14 cellular contexts compared by ENCODE assay signal in genomic region chr12:52087961-52088820, GRCh38. TPM values are rescaled to one million over a fixed set of nuclear protein-coding genes. Genes with fewer than 3 reads are reported as not detected.
A peak's percentile ranks its signal among the peaks of the same experiment; 100 is the strongest.
DNase-seq lines count a peak whose midpoint lies in the region; ATAC-seq and TF ChIP-seq lines count a peak whose summit lies in the region.
"Had no signal": no experiment of that assay in that cellular context is flagged by ENCODE, and none has a peak within 500 bp of the region (broad histone marks: within the 10 kb centered on the region; RNA-seq: fewer than 3 reads in every experiment).

No MANE protein-coding gene starts in this region.

- DNase-seq in activated naive CD8-positive, alpha-beta T cell treated with anti-CD3 and anti-CD28 coated beads, Interleukin-2, amount 10 ng/mL, durations not matched to agents 7 days and 5 days, result peak; percentile 18
- no peak for DNase-seq in activated naive CD8-positive, alpha-beta T cell treated with anti-CD3 and anti-CD28 coated beads, Interleukin-2, amount 50 U/mL, for 24 hours
- peak; percentile 64 for DNase-seq in SK-N-DZ (ENCODE audit: low spot score)
- DNase-seq in upper lobe of right lung, result peak; percentile 48
- DNase-seq in superior temporal gyrus (ENCODE audit: extremely low spot score), result no peak
- no peak for DNase-seq in activated effector memory CD4-positive, alpha-beta T cell treated with Interleukin-2 at 50 U/mL for 16 hours
- DNase-seq: activated T-cell treated with anti-CD3 and anti-CD28 coated beads, Interleukin-2, amount 50 U/mL, for 4 hours; kidney glomerular epithelial cell; nucleus accumbens; T1000 had no signal

- peaks cover 50% of the 10 kb centered on the region for H3K27me3 Mint-ChIP-seq in activated naive CD8-positive, alpha-beta T cell treated with anti-CD3 and anti-CD28 coated beads, Interleukin-2, amount 10 ng/mL, durations not matched to agents 7 days and 5 days
- H3K27me3 Mint-ChIP-seq in activated naive CD8-positive, alpha-beta T cell treated with anti-CD3 and anti-CD28 coated beads, Interleukin-2, amount 50 U/mL, for 24 hours, result peaks cover 48% of the 10 kb centered on the region

- no peaks in the 10 kb centered on the region for H3K27me3 ChIP-seq in upper lobe of right lung

- no peak for TF ChIP-seq CTCF in upper lobe of right lung (IDR thresholded peaks at IDR 0.05)

- no peaks in the 10 kb centered on the region for H3K9me3 ChIP-seq in upper lobe of right lung

- ATAC-seq in activated naive CD8-positive, alpha-beta T cell treated with anti-CD3 and anti-CD28 coated beads, Interleukin-2, amount 10 ng/mL, durations not matched to agents 7 days and 5 days (ENCODE audit: low read depth), result no peak
- no peak for ATAC-seq in activated naive CD8-positive, alpha-beta T cell treated with anti-CD3 and anti-CD28 coated beads, Interleukin-2, amount 50 U/mL, for 24 hours
- ATAC-seq in HG02798 (IDR thresholded peaks at IDR 0.05; ENCODE audit: poor library complexity, unreplicated experiment) (peak; percentile 75), upper lobe of right lung (no peak), GM18861 (IDR thresholded peaks at IDR 0.05; ENCODE audit: unreplicated experiment) (no peak)
- ATAC-seq: activated T-cell treated with anti-CD3 and anti-CD28 coated beads, Interleukin-2, amount 50 U/mL, for 4 hours; K562 had no signal

- H3K4me3 ChIP-seq in upper lobe of right lung, result no peak overlapping the region
- H3K4me3 ChIP-seq: K562 had no signal

- no peaks in the 10 kb centered on the region for H3K9me3 Mint-ChIP-seq in activated naive CD8-positive, alpha-beta T cell treated with anti-CD3 and anti-CD28 coated beads, Interleukin-2, amount 10 ng/mL, durations not matched to agents 7 days and 5 days
- H3K9me3 Mint-ChIP-seq in activated naive CD8-positive, alpha-beta T cell treated with anti-CD3 and anti-CD28 coated beads, Interleukin-2, amount 50 U/mL, for 24 hours, result no peaks in the 10 kb centered on the region
- H3K9me3 Mint-ChIP-seq: activated T-cell treated with anti-CD3 and anti-CD28 coated beads, Interleukin-2, amount 50 U/mL, for 4 hours had no signal

- no peak overlapping the region for H3K27ac Mint-ChIP-seq in activated naive CD8-positive, alpha-beta T cell treated with anti-CD3 and anti-CD28 coated beads, Interleukin-2, amount 10 ng/mL, durations not matched to agents 7 days and 5 days
- no peak overlapping the region for H3K27ac Mint-ChIP-seq in activated naive CD8-positive, alpha-beta T cell treated with anti-CD3 and anti-CD28 coated beads, Interleukin-2, amount 50 U/mL, for 24 hours

- H3K4me1 ChIP-seq in upper lobe of right lung, result peaks cover 5% of the 10 kb centered on the region

- intact Hi-C loops in upper lobe of right lung (cut with DNase I), result loop anchor here (5.0 kb wide), 1 partner anchor 61 kb away; no protein-coding TSS in a partner anchor

- H3K4me3 Mint-ChIP-seq in activated naive CD8-positive, alpha-beta T cell treated with anti-CD3 and anti-CD28 coated beads, Interleukin-2, amount 10 ng/mL, durations not matched to agents 7 days and 5 days, result no peak overlapping the region
- H3K4me3 Mint-ChIP-seq in activated naive CD8-positive, alpha-beta T cell treated with anti-CD3 and anti-CD28 coated beads, Interleukin-2, amount 50 U/mL, for 24 hours, result no peak overlapping the region
- H3K4me3 Mint-ChIP-seq: activated T-cell treated with anti-CD3 and anti-CD28 coated beads, Interleukin-2, amount 50 U/mL, for 4 hours had no signal

- H3K27ac ChIP-seq in upper lobe of right lung, result no peak overlapping the region

- no peaks in the 10 kb centered on the region for H3K36me3 Mint-ChIP-seq in activated naive CD8-positive, alpha-beta T cell treated with anti-CD3 and anti-CD28 coated beads, Interleukin-2, amount 10 ng/mL, durations not matched to agents 7 days and 5 days
- H3K36me3 Mint-ChIP-seq in activated naive CD8-positive, alpha-beta T cell treated with anti-CD3 and anti-CD28 coated beads, Interleukin-2, amount 50 U/mL, for 24 hours (ENCODE audit: low read depth), result no peaks in the 10 kb centered on the region

- H3K36me3 ChIP-seq in upper lobe of right lung, result no peaks in the 10 kb centered on the region

- POLR2A ChIA-PET in activated naive CD8-positive, alpha-beta T cell treated with anti-CD3 and anti-CD28 coated beads, Interleukin-2, amount 10 ng/mL, durations not matched to agents 7 days and 5 days (lab: Charles Lee), result interaction anchor here (2.0 kb wide), 1 partner anchor 63 kb away, joined by 5 read pairs; no protein-coding TSS in a partner anchor

- H3K4me1 Mint-ChIP-seq in activated naive CD8-positive, alpha-beta T cell treated with anti-CD3 and anti-CD28 coated beads, Interleukin-2, amount 10 ng/mL, durations not matched to agents 7 days and 5 days, result peaks cover 5% of the 10 kb centered on the region
- peaks cover 6% of the 10 kb centered on the region for H3K4me1 Mint-ChIP-seq in activated naive CD8-positive, alpha-beta T cell treated with anti-CD3 and anti-CD28 coated beads, Interleukin-2, amount 50 U/mL, for 24 hours

RNA-seq across cellular contexts. Expression of gene SMIM41, which starts 8.7 kb away (rescaled TPM):
- total RNA-seq in activated naive CD8-positive, alpha-beta T cell treated with anti-CD3 and anti-CD28 coated beads, Interleukin-2, amount 10 ng/mL, durations not matched to agents 7 days and 5 days, result not detected
- not detected in 2 replicates for polyA plus RNA-seq in SK-N-DZ (2014; cell fraction: cytosol; rRNA removed)
- polyA plus RNA-seq in SK-N-DZ (2014; cell fraction: nucleus; rRNA removed), result not detected in 2 replicates
- total RNA-seq in upper lobe of right lung, result 6.1 TPM
- total RNA-seq: activated T-cell treated with anti-CD3 and anti-CD28 coated beads, Interleukin-2, amount 50 U/mL, for 4 hours; K562 had no signal
- polyA plus RNA-seq: BJ, K562 had no signal

RNA-seq across cellular contexts. Expression of gene ATG101, which starts 18.4 kb away (rescaled TPM):
- 10 to 100 TPM; 25.2 to 28.8 TPM for total RNA-seq in activated naive CD8-positive, alpha-beta T cell treated with anti-CD3 and anti-CD28 coated beads, Interleukin-2, amount 10 ng/mL, durations not matched to agents 7 days and 5 days
- 57.9 and 64.7 TPM in 2 replicates for polyA plus RNA-seq in SK-N-DZ (2014; cell fraction: cytosol; rRNA removed)
- 40.6 and 41.2 TPM in 2 replicates for polyA plus RNA-seq in SK-N-DZ (2014; cell fraction: nucleus; rRNA removed)
- 37.3 TPM for total RNA-seq in upper lobe of right lung

RNA-seq across cellular contexts. Expression of gene NR4A1, which starts 36.9 kb away (rescaled TPM):
- 1 to 10 TPM; 8.6 to 8.8 TPM for total RNA-seq in activated naive CD8-positive, alpha-beta T cell treated with anti-CD3 and anti-CD28 coated beads, Interleukin-2, amount 10 ng/mL, durations not matched to agents 7 days and 5 days
- 14.7 and 19.6 TPM in 2 replicates for polyA plus RNA-seq in SK-N-DZ (2014; cell fraction: cytosol; rRNA removed)
- polyA plus RNA-seq in SK-N-DZ (2014; cell fraction: nucleus; rRNA removed), result 16.8 and 20.0 TPM in 2 replicates
- 67.0 TPM for total RNA-seq in upper lobe of right lung

Comparison
In these comparisons a context has a peak if more than half of its experiments do, and no peak if none do; other contexts are left out.
1. DNase-seq: peak in activated naive CD8-positive, alpha-beta T cell treated with anti-CD3 and anti-CD28 coated beads, Interleukin-2, amount 10 ng/mL, durations not matched to agents 7 days and 5 days (single experiment), SK-N-DZ (single experiment) and upper lobe of right lung (single experiment); none in activated naive CD8-positive, alpha-beta T cell treated with anti-CD3 and anti-CD28 coated beads, Interleukin-2, amount 50 U/mL, for 24 hours (single experiment), superior temporal gyrus (single experiment) and activated effector memory CD4-positive, alpha-beta T cell treated with Interleukin-2 at 50 U/mL for 16 hours (single experiment).